In the genomic region with DNA sequence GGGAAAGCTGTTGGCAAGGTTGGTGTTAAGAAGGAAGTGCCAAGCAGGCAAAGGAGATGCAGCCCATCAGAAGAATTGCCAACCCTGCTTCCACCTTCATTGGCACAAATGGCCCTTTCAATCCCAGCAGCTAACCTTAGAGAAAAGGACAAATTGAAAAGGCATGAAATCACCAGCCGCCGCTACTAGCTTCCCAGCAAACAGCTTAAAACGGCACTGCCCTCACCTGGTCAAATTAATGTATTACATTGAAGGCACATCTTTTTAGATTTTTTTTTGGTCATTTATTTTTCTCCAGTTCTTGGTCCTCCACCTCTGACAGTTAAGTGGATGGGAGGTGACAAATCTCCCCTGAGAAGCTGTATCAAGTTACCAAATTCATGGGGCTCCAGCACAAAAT, we compare ENCODE assay signal across 7 cellular contexts. TPM values are rescaled to one million over a fixed set of nuclear protein-coding genes. Genes with fewer than 3 reads are reported as not detected.
DNase-seq lines count a peak whose midpoint lies in the region; ATAC-seq and TF ChIP-seq lines count a peak whose summit lies in the region.

No MANE protein-coding gene starts in this region.

- no peak for ATAC-seq in activated CD4-positive, CD25-positive, alpha-beta regulatory T cell treated with anti-CD3 and anti-CD28 coated beads, Interleukin-2, amount 50 U/mL, for 24 hours
- ATAC-seq in activated T-helper 17 cell treated with anti-CD3 and anti-CD28 coated beads, Interleukin-2, amount 50 U/mL, for 72 hours (replicated peaks): no peak

- CTCF ChIA-PET in HEK293T (lab: Yijun Ruan, JAX): interaction anchor here (0.6 to 0.9 kb wide), 7 partner anchors 11 to 360 kb away, joined by 3 to 5 read pairs (median 3); no protein-coding TSS in a partner anchor

- H3K27ac ChIP-seq in SJCRH30: no peak overlapping the region

- peaks cover 6% of the 10 kb centered on the region for H3K4me1 Mint-ChIP-seq in neural crest cell
- no peaks in the 10 kb centered on the region for H3K4me1 Mint-ChIP-seq in activated T-helper 17 cell treated with anti-CD3 and anti-CD28 coated beads, Interleukin-2, amount 50 U/mL, for 72 hours

- POLR2A ChIA-PET in HEK293T (lab: Yijun Ruan, JAX): no interaction called here

- H3K4me3 Mint-ChIP-seq in neural crest cell: no peak overlapping the region
- H3K4me3 Mint-ChIP-seq in activated T-helper 17 cell treated with anti-CD3 and anti-CD28 coated beads, Interleukin-2, amount 50 U/mL, for 72 hours: no peak overlapping the region

- H3K27me3 Mint-ChIP-seq in neural crest cell (ENCODE audit: low read depth): no peaks in the 10 kb centered on the region
- peaks cover 17% of the 10 kb centered on the region for H3K27me3 Mint-ChIP-seq in activated T-helper 17 cell treated with anti-CD3 and anti-CD28 coated beads, Interleukin-2, amount 50 U/mL, for 72 hours

- no peak overlapping the region for H3K27ac Mint-ChIP-seq in neural crest cell (ENCODE audit: unreplicated experiment)
- H3K27ac Mint-ChIP-seq in activated T-helper 17 cell treated with anti-CD3 and anti-CD28 coated beads, Interleukin-2, amount 50 U/mL, for 72 hours: no peak overlapping the region

- peaks cover 15% of the 10 kb centered on the region for H3K9me3 Mint-ChIP-seq in neural crest cell
- no peaks in the 10 kb centered on the region for H3K9me3 Mint-ChIP-seq in activated T-helper 17 cell treated with anti-CD3 and anti-CD28 coated beads, Interleukin-2, amount 50 U/mL, for 72 hours

- no peak overlapping the region for H3K4me3 ChIP-seq in SJCRH30

- no peaks in the 10 kb centered on the region for H3K27me3 ChIP-seq in SJCRH30

- DNase-seq in DMS53 treated with DMSO at 0.1 percent for 48 hours (lab: John Stamatoyannopoulos, UW; ENCODE audit: unreplicated experiment) (peak; percentile 14), HEK293T (ENCODE audit: extremely low spot score) (peak; percentile 43), SJCRH30 (peak; percentile 43 to 71), neural crest cell (ENCODE audit: low read depth, low spot score) (peak; percentile 51)
- DNase-seq in effector CD8-positive, alpha-beta T cell (lab: John Stamatoyannopoulos, UW): peak; percentile 0

- peak; percentile 67 for TF ChIP-seq CTCF in neural crest cell (conservative IDR thresholded peaks at IDR 0.05)

- no peaks in the 10 kb centered on the region for H3K36me3 Mint-ChIP-seq in neural crest cell (ENCODE audit: low read depth)
- H3K36me3 Mint-ChIP-seq in activated T-helper 17 cell treated with anti-CD3 and anti-CD28 coated beads, Interleukin-2, amount 50 U/mL, for 72 hours (ENCODE audit: low read depth): no peaks in the 10 kb centered on the region

- no peaks in the 10 kb centered on the region for H3K4me1 ChIP-seq in SJCRH30

- no peaks in the 10 kb centered on the region for H3K9me3 ChIP-seq in SJCRH30 (replicated peaks)

- H3K36me3 ChIP-seq in SJCRH30: no peaks in the 10 kb centered on the region

TF ChIP-seq in HEK293T, 16 proteins besides CTCF, POLR2A, EP300 and RAD21:
- no peak for TF ChIP-seq NFRKB (IDR thresholded peaks at IDR 0.05)
- no peak for TF ChIP-seq BHLHE40 (IDR thresholded peaks at IDR 0.05; ENCODE audit: borderline replicate concordance)
- no peak for TF ChIP-seq LEF1 (IDR thresholded peaks at IDR 0.05; ENCODE audit: borderline replicate concordance)
- TF ChIP-seq CTBP1 (IDR thresholded peaks at IDR 0.05; ENCODE audit: borderline replicate concordance): no peak
- TF ChIP-seq SUZ12 (IDR thresholded peaks at IDR 0.05): no peak
- TF ChIP-seq FOXM1 (IDR thresholded peaks at IDR 0.05; ENCODE audit: borderline replicate concordance): no peak
- no peak for TF ChIP-seq HDGF (IDR thresholded peaks at IDR 0.05; ENCODE audit: borderline replicate concordance)
- no peak for TF ChIP-seq ZNF384 (IDR thresholded peaks at IDR 0.05)
- no peak for TF ChIP-seq ELF4 (IDR thresholded peaks at IDR 0.05)
- TF ChIP-seq, protein P1, sequence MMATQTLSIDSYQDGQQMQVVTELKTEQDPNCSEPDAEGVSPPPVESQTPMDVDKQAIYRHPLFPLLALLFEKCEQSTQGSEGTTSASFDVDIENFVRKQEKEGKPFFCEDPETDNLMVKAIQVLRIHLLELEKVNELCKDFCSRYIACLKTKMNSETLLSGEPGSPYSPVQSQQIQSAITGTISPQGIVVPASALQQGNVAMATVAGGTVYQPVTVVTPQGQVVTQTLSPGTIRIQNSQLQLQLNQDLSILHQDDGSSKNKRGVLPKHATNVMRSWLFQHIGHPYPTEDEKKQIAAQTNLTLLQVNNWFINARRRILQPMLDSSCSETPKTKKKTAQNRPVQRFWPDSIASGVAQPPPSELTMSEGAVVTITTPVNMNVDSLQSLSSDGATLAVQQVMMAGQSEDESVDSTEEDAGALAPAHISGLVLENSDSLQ (IDR thresholded peaks at IDR 0.05): no peak
TF ChIP-seq in HEK293T: peak in this region for 0.

RNA-seq across cellular contexts. Expression of a gene that starts 51.0 kb away (rescaled TPM):
- total RNA-seq in SJCRH30 (2014; rRNA removed; shearing (Covaris generic)): 0.02 TPM in 1 of 2 replicates, not detected in the other
- 9.9 and 10.8 TPM in 2 replicates for total RNA-seq in neural crest cell
- under 1 TPM; 0.15 to 0.71 TPM for total RNA-seq in activated T-helper 17 cell treated with anti-CD3 and anti-CD28 coated beads, Interleukin-2, amount 50 U/mL, for 72 hours

Comparison
In these comparisons a context has a peak if more than half of its experiments do, and no peak if none do; other contexts are left out.
1. DNase-seq: peak in every context shown above with its lines; median percentile 57 in SJCRH30; 51 in neural crest cell; 43 in HEK293T; 14 in DMS53 treated with DMSO at 0.1 percent for 48 hours; 0 in effector CD8-positive, alpha-beta T cell.